Comparison of ENCODE assay signal across 8 cellular contexts in the genomic region with DNA sequence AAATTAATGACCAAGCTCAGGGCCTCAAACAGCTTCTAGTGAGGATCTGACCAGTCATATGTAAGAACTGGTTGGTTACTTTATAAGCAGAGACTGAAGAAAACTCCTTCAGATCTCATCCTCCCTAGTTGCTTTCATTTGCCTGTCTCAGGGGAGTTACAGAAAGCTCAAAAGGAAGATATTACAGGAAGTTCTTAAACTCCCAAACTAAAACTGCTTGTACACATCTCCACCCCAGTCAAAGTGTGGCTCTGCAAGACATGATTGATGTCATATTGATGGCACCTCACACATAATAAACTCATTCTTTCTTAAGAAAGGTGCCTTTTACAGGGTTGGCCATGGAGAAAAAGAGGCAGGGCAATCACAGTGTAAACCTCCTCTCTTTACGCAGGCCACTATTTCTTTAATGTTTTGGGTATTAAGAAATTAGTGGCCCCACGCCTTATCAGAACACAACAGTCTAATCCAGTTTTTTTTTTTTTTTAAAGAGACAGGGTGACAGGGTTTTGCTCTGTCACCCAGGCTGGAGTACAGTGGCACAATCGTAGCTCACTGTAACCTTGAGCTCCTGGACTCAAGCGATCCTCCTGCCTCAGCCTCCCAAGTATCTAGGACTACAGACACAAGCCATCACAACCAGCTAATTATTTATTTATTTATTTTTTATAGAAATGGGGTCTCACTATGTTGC.
DNase-seq lines count a peak whose midpoint lies in the region; ATAC-seq and TF ChIP-seq lines count a peak whose summit lies in the region.

No MANE protein-coding gene starts in this region.

- no peaks in the 10 kb centered on the region for H4K20me1 ChIP-seq in PC-3 (ENCODE audit: low read length)

- intact Hi-C loops in PC-3 (cut with micrococcal nuclease) (loop anchor here (1.0 to 5.0 kb wide), 5 partner anchors 9 to 155 kb away; partner anchors contain the start of gene STK17B), tibial artery (cut with DNase I; ENCODE audit: low total_unique reads) (no loop called here)

- CTCF ChIA-PET in PC-3 (lab: Charles Lee): no interaction called here

- H3K27me3 ChIP-seq in PC-3 (ENCODE audit: low read length) (no peaks in the 10 kb centered on the region), tibial artery (no peaks in the 10 kb centered on the region)

- no peak overlapping the region for H3K9ac ChIP-seq in PC-3 (ENCODE audit: low read length)

- no peaks in the 10 kb centered on the region for H3K9me2 ChIP-seq in PC-3 (replicated peaks; ENCODE audit: low read length)

- H3K4me1 ChIP-seq in PC-3 (ENCODE audit: insufficient read depth, low read length) (peaks cover 28% of the 10 kb centered on the region), tibial artery (peaks cover 0 to 24% (median 21%) of the 10 kb centered on the region in 4 donors)

- TF ChIP-seq CTCF in PC-3 (conservative IDR thresholded peaks at IDR 0.05; ENCODE audit: low read depth, low read length): no peak
- TF ChIP-seq CTCF in tibial artery (IDR thresholded peaks at IDR 0.05): no peak

- no peak overlapping the region for H3K4me2 ChIP-seq in PC-3 (ENCODE audit: low read length)

- H3K36me3 ChIP-seq in PC-3 (ENCODE audit: low read depth, low read length) (no peaks in the 10 kb centered on the region), tibial artery (no peaks in the 10 kb centered on the region)

- H3K9me3 ChIP-seq in PC-3 (ENCODE audit: low read length) (no peaks in the 10 kb centered on the region), tibial artery (no peaks in the 10 kb centered on the region)

- POLR2A ChIA-PET in PC-3 (lab: Charles Lee; ENCODE audit: unreplicated experiment): interaction anchor here (0.5 kb wide), 1 partner anchor 101 kb away, joined by 5 read pairs; no protein-coding TSS in a partner anchor

- H3F3A ChIP-seq in PC-3 (ENCODE audit: low read length, unreplicated experiment): peaks cover 6% of the 10 kb centered on the region

- ATAC-seq in GM18520 (IDR thresholded peaks at IDR 0.05; ENCODE audit: unreplicated experiment) (peak; percentile 84), HG02678 (IDR thresholded peaks at IDR 0.05; ENCODE audit: unreplicated experiment) (peak; percentile 81), PC-3 (no peak)

- H3K27ac ChIP-seq in PC-3 (ENCODE audit: low read length) (peak overlapping the region; percentile 50; the same call in 1 of the 2 replicates), tibial artery (peak overlapping the region; percentile 29 to 34)

- DNase-seq in PC-3 (no peak), fibroblast of gingiva (ENCODE audit: low read depth) (peak; percentile 41), tibial artery (no peak), NCI-H524 treated with DMSO at 0.1 percent for 48 hours (lab: John Stamatoyannopoulos, UW) (no peak), SW 1271 (lab: John Stamatoyannopoulos, UW) (no peak)
- no peak for DNase-seq in stimulated activated CD4-positive, alpha-beta T cell treated with anti-CD3 and anti-CD28 coated beads, Interleukin-4, amount 100 ng/mL, for 24 hours

- H3K4me3 ChIP-seq in PC-3 (ENCODE audit: low read length) (no peak overlapping the region), tibial artery (no peak overlapping the region)

- H2AFZ ChIP-seq in PC-3 (ENCODE audit: low read length): no peak overlapping the region

- H3K79me2 ChIP-seq in PC-3 (ENCODE audit: low read length): no peaks in the 10 kb centered on the region

- no TSS peak for BruUV-seq in PC-3 (replicated peaks; lab: Mats Ljungman, UMichigan)
